Comparison of ENCODE assay signal across 10 cellular contexts in genomic region chr22:42074846-42075245, GRCh38. TPM values are rescaled to one million over a fixed set of nuclear protein-coding genes. Genes with fewer than 3 reads are reported as not detected.
DNase-seq lines count a peak whose midpoint lies in the region; ATAC-seq and TF ChIP-seq lines count a peak whose summit lies in the region.
"Had no signal": no experiment of that assay in that cellular context is flagged by ENCODE, and none has a peak within 500 bp of the region (broad histone marks: within the 10 kb centered on the region; RNA-seq: fewer than 3 reads in every experiment).

No MANE protein-coding gene starts in this region.

- CTCF ChIA-PET in activated B cell treated with CpG ODN at 0.5 μM for 24 hours (lab: Charles Lee): no interaction called here
- CTCF ChIA-PET in WTC11 (lab: Charles Lee): interaction anchor here (0.5 to 1.8 kb wide), 2 partner anchors 16 to 538 kb away, joined by 3 to 11 read pairs; partner anchors contain the start of gene NDUFA6

- H3K9ac ChIP-seq in BLaER1 treated with 17β-estradiol and CSF1 and Interleukin-3, amounts not matched to agents 10 nM and 100 nM: peak overlapping the region; percentile 82 to 94 (median 90)

- H3K4me2 ChIP-seq in BLaER1 treated with 17β-estradiol and CSF1 and Interleukin-3, amounts not matched to agents 10 nM and 100 nM: peak overlapping the region; percentile 75 to 93 (median 86)

- H3K9me3 Mint-ChIP-seq in activated B cell treated with CpG ODN at 0.5 μM for 24 hours: no peaks in the 10 kb centered on the region
- no peaks in the 10 kb centered on the region for H3K9me3 Mint-ChIP-seq in WTC11

- TF ChIP-seq CTCF in activated B cell treated with CpG ODN at 0.5 μM for 24 hours (IDR thresholded peaks at IDR 0.05) (no peak), fibroblast of the aortic adventitia (IDR thresholded peaks at IDR 0.05; ENCODE audit: insufficient read depth, low read length) (no peak), prostate gland (IDR thresholded peaks at IDR 0.05) (no peak), WTC11 (IDR thresholded peaks at IDR 0.05) (no peak)

- H3K4me3 Mint-ChIP-seq in activated B cell treated with CpG ODN at 0.5 μM for 24 hours: peak overlapping the region; percentile 73
- no peak overlapping the region; the same call in none of the 2 replicates for H3K4me3 Mint-ChIP-seq in WTC11

- peaks cover 68 to 82% (median 76%) of the 10 kb centered on the region in 10 experiments for H3K4me1 ChIP-seq in BLaER1 treated with 17β-estradiol and CSF1 and Interleukin-3, amounts not matched to agents 10 nM and 100 nM
- H3K4me1 ChIP-seq in prostate gland (replicated peaks): peaks cover 16% of the 10 kb centered on the region

- H3K27ac ChIP-seq in BLaER1 treated with 17β-estradiol and CSF1 and Interleukin-3, amounts not matched to agents 10 nM and 100 nM: peak overlapping the region; percentile 86 to 95 (median 88)
- H3K27ac ChIP-seq in prostate gland: peak overlapping the region; percentile 84 to 88
- H3K27ac ChIP-seq: epithelial cell of prostate had no signal

- no peak for TF ChIP-seq POLR2A in prostate gland (IDR thresholded peaks at IDR 0.05)

- ATAC-seq in activated B cell treated with CpG ODN at 0.5 μM for 24 hours (ENCODE audit: low read depth): no peak
- no peak for ATAC-seq in WTC11
- ATAC-seq: HCT116 had no signal

- WGBS in prostate gland: 52% methylated on average over 6 of the region's 6 CpGs

- peaks cover 3% of the 10 kb centered on the region for H3K36me3 Mint-ChIP-seq in activated B cell treated with CpG ODN at 0.5 μM for 24 hours (ENCODE audit: low read depth)
- H3K36me3 Mint-ChIP-seq in WTC11: no peaks in the 10 kb centered on the region

- H3K27ac Mint-ChIP-seq in activated B cell treated with CpG ODN at 0.5 μM for 24 hours: peak overlapping the region; percentile 35
- no peak overlapping the region for H3K27ac Mint-ChIP-seq in WTC11

- DNase-seq in activated B cell treated with CpG ODN at 0.5 μM for 24 hours (no peak), fibroblast of the aortic adventitia (ENCODE audit: low read depth) (no peak), prostate gland (ENCODE audit: low spot score) (no peak), WTC11 (ENCODE audit: low spot score) (no peak), NCI-H2196 (lab: John Stamatoyannopoulos, UW; ENCODE audit: unreplicated experiment) (no peak), germinal center (ENCODE audit: low spot score) (no peak)
- no peak for DNase-seq in activated CD4-positive, alpha-beta T cell treated with anti-CD3 and anti-CD28 coated beads, Interleukin-2, amount 50 U/mL, for 1 hour

- H3K36me3 ChIP-seq in BLaER1 treated with 17β-estradiol and CSF1 and Interleukin-3, amounts not matched to agents 10 nM and 100 nM: peaks cover 0 to 8% (median 0%) of the 10 kb centered on the region in 11 experiments; a peak in 2 of 22 replicates
- no peaks in the 10 kb centered on the region for H3K36me3 ChIP-seq in prostate gland

- peak overlapping the region; percentile 56 to 75 (median 64) for H3K4me3 ChIP-seq in BLaER1 treated with 17β-estradiol and CSF1 and Interleukin-3, amounts not matched to agents 10 nM and 100 nM
- peak overlapping the region; percentile 70 for H3K4me3 ChIP-seq in fibroblast of the aortic adventitia (ENCODE audit: low read depth, low read length)
- peak overlapping the region; percentile 62 to 63 for H3K4me3 ChIP-seq in prostate gland

- peaks cover 0 to 11% (median 0%) of the 10 kb centered on the region in 11 experiments; a peak in 6 of 22 replicates for H3K9me3 ChIP-seq in BLaER1 treated with 17β-estradiol and CSF1 and Interleukin-3, amounts not matched to agents 10 nM and 100 nM (replicated peaks in 1 of 11)
- no peaks in the 10 kb centered on the region for H3K9me3 ChIP-seq in prostate gland

- H4K20me1 ChIP-seq in BLaER1 treated with 17β-estradiol and CSF1 and Interleukin-3, amounts not matched to agents 10 nM and 100 nM: no peaks in the 10 kb centered on the region

- peaks cover 0 to 20% (median 11%) of the 10 kb centered on the region in 11 experiments; a peak in 10 of 22 replicates for H3K27me3 ChIP-seq in BLaER1 treated with 17β-estradiol and CSF1 and Interleukin-3, amounts not matched to agents 10 nM and 100 nM
- H3K27me3 ChIP-seq in prostate gland (replicated peaks; ENCODE audit: insufficient read depth): no peaks in the 10 kb centered on the region

- POLR2A ChIA-PET in activated B cell treated with CpG ODN at 0.5 μM for 24 hours (lab: Charles Lee) (interaction anchor here (0.6 to 2.6 kb wide), 5 partner anchors 10 to 514 kb away, joined by 3 to 16 read pairs (median 4); partner anchors contain the start of genes CSDC2, NDUFA6 and WBP2NL), WTC11 (lab: Charles Lee) (interaction anchor here (0.5 kb wide), 1 partner anchor 90 kb away, joined by 3 read pairs; no protein-coding TSS in a partner anchor)

- H3K27me3 Mint-ChIP-seq in activated B cell treated with CpG ODN at 0.5 μM for 24 hours: no peaks in the 10 kb centered on the region
- peaks cover 28% of the 10 kb centered on the region for H3K27me3 Mint-ChIP-seq in WTC11 (ENCODE audit: low read depth)

- intact Hi-C loops in activated B cell treated with CpG ODN at 0.5 μM for 24 hours (cut with micrococcal nuclease) (loop anchor here (5.0 kb wide), 1 partner anchor 388 kb away; the partner anchor contains the start of gene SNU13), prostate gland (cut with DNase I) (no loop called here)

- H3K4me1 Mint-ChIP-seq in activated B cell treated with CpG ODN at 0.5 μM for 24 hours (peaks cover 37% of the 10 kb centered on the region), WTC11 (peaks cover 44% of the 10 kb centered on the region)

TF ChIP-seq in WTC11, 78 proteins besides CTCF, POLR2A, EP300 and RAD21:
- TF ChIP-seq SMAD3 (CRISPR knock-in tag; IDR thresholded peaks at IDR 0.05; ENCODE audit: borderline replicate concordance): no peak
- TF ChIP-seq ZNF671 (CRISPR knock-in tag; IDR thresholded peaks at IDR 0.05): no peak
- TF ChIP-seq IRF1 (CRISPR knock-in tag; IDR thresholded peaks at IDR 0.05): no peak

RNA-seq across cellular contexts. Expression of gene PHETA2, which starts 0.8 kb away (rescaled TPM):
- total RNA-seq in activated B cell treated with CpG ODN at 0.5 μM for 24 hours (2.7 and 3.1 TPM in 2 replicates), fibroblast of the aortic adventitia (ENCODE audit: low replicate concordance) (18.1 and 29.8 TPM in 2 replicates), prostate gland (10 to 100 TPM in 1 of 2 donors, 1 to 10 TPM in 1; 8.5 to 11.2 TPM), WTC11 (2021) (5.7 to 7.1 TPM (median 6.3 TPM) in 3 replicates)

RNA-seq across cellular contexts. Expression of gene NAGA, which starts 4.2 kb away (rescaled TPM):
- 24.3 and 26.8 TPM in 2 replicates for total RNA-seq in activated B cell treated with CpG ODN at 0.5 μM for 24 hours
- 14.8 and 39.5 TPM in 2 replicates for total RNA-seq in fibroblast of the aortic adventitia (ENCODE audit: low replicate concordance)
- 10 to 100 TPM; 41.5 to 47.1 TPM for total RNA-seq in prostate gland
- 19.4 to 22.8 TPM (median 22.3 TPM) in 3 replicates for total RNA-seq in WTC11 (2021)

RNA-seq across cellular contexts. Expression of gene SMDT1, which starts 4.7 kb away (rescaled TPM):
- total RNA-seq in activated B cell treated with CpG ODN at 0.5 μM for 24 hours (165 and 167 TPM in 2 replicates), fibroblast of the aortic adventitia (ENCODE audit: low replicate concordance) (8.0 and 10.2 TPM in 2 replicates), prostate gland (10 to 100 TPM; 19.1 to 35.8 TPM), WTC11 (2021) (39.9 to 50.6 TPM (median 49.6 TPM) in 3 replicates)

RNA-seq across cellular contexts. Expression of gene NDUFA6, which starts 15.7 kb away (rescaled TPM):
- total RNA-seq in activated B cell treated with CpG ODN at 0.5 μM for 24 hours: 73.6 and 83.2 TPM in 2 replicates
- total RNA-seq in fibroblast of the aortic adventitia (ENCODE audit: low replicate concordance): 51.2 and 66.8 TPM in 2 replicates
- 10 to 100 TPM; 52.9 to 53.1 TPM for total RNA-seq in prostate gland
- 84.6 to 90.8 TPM (median 85.9 TPM) in 3 replicates for total RNA-seq in WTC11 (2021)

RNA-seq across cellular contexts. Expression of gene CYP2D6, which starts 55.8 kb away (rescaled TPM):
- total RNA-seq in activated B cell treated with CpG ODN at 0.5 μM for 24 hours (1.3 and 2.8 TPM in 2 replicates), fibroblast of the aortic adventitia (ENCODE audit: low replicate concordance) (not detected in 2 replicates), prostate gland (1 to 10 TPM in 1 of 2 donors, under 1 TPM in 1; 0.73 to 5.2 TPM), WTC11 (2021) (1.4 to 1.7 TPM (median 1.6 TPM) in 3 replicates)
